In the genomic region with DNA sequence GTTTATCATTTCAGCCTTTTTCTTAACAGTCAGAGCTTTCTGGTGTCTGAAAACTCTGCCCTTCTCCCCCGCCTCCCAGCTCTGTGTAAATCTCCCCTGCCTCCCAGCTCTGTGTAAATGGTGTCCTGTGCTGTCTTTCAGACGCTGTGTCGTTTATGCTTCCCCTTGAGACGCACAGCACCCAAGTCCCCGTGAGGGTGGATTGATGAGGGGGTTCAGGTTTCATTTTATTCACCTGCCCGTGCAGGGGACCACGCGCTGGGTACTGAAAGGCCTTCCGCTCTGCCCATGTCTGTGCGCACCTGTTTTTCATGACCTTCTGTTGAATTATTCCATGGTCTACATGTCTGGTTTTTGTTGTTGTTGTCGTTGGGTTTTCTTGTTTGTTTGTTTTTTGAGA, we compare ENCODE assay signal across 18 cellular contexts.
"Had no signal": no experiment of that assay in that cellular context is flagged by ENCODE, and none has a peak within 500 bp of the region (broad histone marks: within the 10 kb centered on the region; RNA-seq: fewer than 3 reads in every experiment).

No MANE protein-coding gene starts in this region.

- H3K36me3 Mint-ChIP-seq: activated naive CD8-positive, alpha-beta T cell; natural killer cell; stimulated activated naive B cell treated with anti-CD40 and anti-IgM and Interleukin-4, amounts not matched to agents 10 μg/mL and 1 μg/mL and 100 μg/mL, for 72 hours had no signal

- H3K4me1 ChIP-seq: upper lobe of left lung had no signal

- H3K4me1 Mint-ChIP-seq: natural killer cell; stimulated activated naive B cell treated with anti-CD40 and anti-IgM and Interleukin-4, amounts not matched to agents 10 μg/mL and 1 μg/mL and 100 μg/mL, for 72 hours had no signal

- H3K4me3 ChIP-seq: esophagus muscularis mucosa, spleen, upper lobe of left lung had no signal

- H3K4me3 Mint-ChIP-seq: activated naive CD8-positive, alpha-beta T cell; natural killer cell; stimulated activated naive B cell treated with anti-CD40 and anti-IgM and Interleukin-4, amounts not matched to agents 10 μg/mL and 1 μg/mL and 100 μg/mL, for 72 hours had no signal

- H3K9me3 Mint-ChIP-seq: natural killer cell; stimulated activated naive B cell treated with anti-CD40 and anti-IgM and Interleukin-4, amounts not matched to agents 10 μg/mL and 1 μg/mL and 100 μg/mL, for 72 hours had no signal

- H3K9me3 ChIP-seq: esophagus muscularis mucosa, spleen, upper lobe of left lung had no signal

- H3K36me3 ChIP-seq: esophagus muscularis mucosa, spleen, upper lobe of left lung had no signal

- H3K27ac ChIP-seq: esophagus muscularis mucosa, spleen, upper lobe of left lung had no signal

- ATAC-seq: activated CD4-positive, CD25-positive, alpha-beta regulatory T cell treated with anti-CD3 and anti-CD28 coated beads, Interleukin-2, amount 50 U/mL, for 24 hours; left colon; natural killer cell; right cardiac atrium; stimulated activated naive B cell treated with anti-CD40 and anti-IgM and Interleukin-4, amounts not matched to agents 10 μg/mL and 1 μg/mL and 100 μg/mL, for 72 hours had no signal

- H3K27ac Mint-ChIP-seq: activated naive CD8-positive, alpha-beta T cell; natural killer cell; stimulated activated naive B cell treated with anti-CD40 and anti-IgM and Interleukin-4, amounts not matched to agents 10 μg/mL and 1 μg/mL and 100 μg/mL, for 72 hours had no signal

- DNase-seq: activated CD4-positive, alpha-beta T cell treated with anti-CD3 and anti-CD28 coated beads, Interleukin-2, amount 50 U/mL, for 4 hours; activated gamma-delta T cell; activated T-cell treated with anti-CD3 and anti-CD28 coated beads, Interleukin-2, amount 50 U/mL, for 1 hour; anterior cingulate cortex; glutamatergic neuron; left colon; mammary epithelial cell; natural killer cell; nucleus accumbens; right cardiac atrium; spleen; stimulated activated CD4-positive, alpha-beta T cell treated with anti-CD3 and anti-CD28 coated beads, Interleukin-1b, Interleukin-23, amount 100 ng/mL, for 48 hours; stimulated activated naive B cell treated with anti-CD40 and anti-IgM and Interleukin-4, amounts not matched to agents 10 μg/mL and 1 μg/mL and 100 μg/mL, for 72 hours; T-helper 2 cell had no signal
